10 cellular contexts compared by ENCODE assay signal in genomic region chr1:59332983-59333382, GRCh38. TPM values are rescaled to one million over a fixed set of nuclear protein-coding genes. Genes with fewer than 3 reads are reported as not detected.
A peak's percentile ranks its signal among the peaks of the same experiment; 100 is the strongest.
DNase-seq lines count a peak whose midpoint lies in the region; ATAC-seq and TF ChIP-seq lines count a peak whose summit lies in the region.
"Had no signal": no experiment of that assay in that cellular context is flagged by ENCODE, and none has a peak within 500 bp of the region (broad histone marks: within the 10 kb centered on the region; RNA-seq: fewer than 3 reads in every experiment).

No MANE protein-coding gene starts in this region.

- intact Hi-C loops in Panc1 (cut with micrococcal nuclease; ENCODE audit: unreplicated experiment), result no loop called here

- H3K36me3 ChIP-seq in Panc1 (ENCODE audit: control insufficient read depth, insufficient read depth, low read length) (no peaks in the 10 kb centered on the region), tibial nerve (no peaks in the 10 kb centered on the region)
- H3K36me3 ChIP-seq: cardiac muscle cell had no signal

- no TSS peak for BruUV-seq in Panc1 (replicated peaks; lab: Mats Ljungman, UMichigan)

- H3K27me3 ChIP-seq in Panc1 (ENCODE audit: control insufficient read depth, insufficient read depth, low read length), result no peaks in the 10 kb centered on the region
- no peaks in the 10 kb centered on the region for H3K27me3 ChIP-seq in tibial nerve
- H3K27me3 ChIP-seq: cardiac muscle cell had no signal

- peak; percentile 58 for ATAC-seq in GM21717 (IDR thresholded peaks at IDR 0.05; ENCODE audit: unreplicated experiment)
- ATAC-seq in Panc1, result no peak

- TF ChIP-seq POLR2A in tibial nerve (IDR thresholded peaks at IDR 0.05), result no peak

- no peaks in the 10 kb centered on the region for H3K27me3 Mint-ChIP-seq in glutamatergic neuron (ENCODE audit: unreplicated experiment)

- H3K27ac ChIP-seq in Panc1 (ENCODE audit: low read length), result no peak overlapping the region
- peak overlapping the region; percentile 86 for H3K27ac ChIP-seq in epithelial cell of prostate
- no peak overlapping the region for H3K27ac ChIP-seq in tibial nerve
- H3K27ac ChIP-seq: cardiac muscle cell had no signal

- no peak for TF ChIP-seq CTCF in Panc1 (IDR thresholded peaks at IDR 0.05)
- no peak for TF ChIP-seq CTCF in tibial nerve (IDR thresholded peaks at IDR 0.05)
- TF ChIP-seq CTCF in glutamatergic neuron (IDR thresholded peaks at IDR 0.05; ENCODE audit: partially characterized antibody, unreplicated experiment), result no peak

- peak; percentile 33 to 39 for DNase-seq in AML-193 (lab: John Stamatoyannopoulos, UW)
- DNase-seq in Panc1 (ENCODE audit: low read depth, low spot score), result peak; percentile 15
- DNase-seq in epithelial cell of prostate (ENCODE audit: low read depth, low spot score), result peak; percentile 62
- DNase-seq in tibial nerve (ENCODE audit: low spot score in 2 of 2), result no peak
- DNase-seq in glutamatergic neuron, result no peak
- DNase-seq in occipital lobe (lab: John Stamatoyannopoulos, UW), result no peak
- DNase-seq in hepatic stellate cell (ENCODE audit: low spot score), result no peak
- DNase-seq: NCI-H2029 treated with DMSO at 0.1 percent for 48 hours had no signal

- H3K4me3 Mint-ChIP-seq in glutamatergic neuron (ENCODE audit: unreplicated experiment), result no peak overlapping the region

- H3K9me3 ChIP-seq in Panc1 (ENCODE audit: control insufficient read depth, insufficient read depth, low read depth, low read length), result no peaks in the 10 kb centered on the region
- H3K9me3 ChIP-seq in tibial nerve, result no peaks in the 10 kb centered on the region

- no peaks in the 10 kb centered on the region for H3K36me3 Mint-ChIP-seq in glutamatergic neuron (ENCODE audit: unreplicated experiment)

- in situ Hi-C loops in Panc1 (cut with HindIII; ENCODE audit: low pct_unique_long_range_greater_than_20kb, low sequenced_read_pairs), result no loop called here

- H3K4me3 ChIP-seq in Panc1 (ENCODE audit: low read depth in 2 of 2, low read length in 2 of 2), result no peak overlapping the region
- H3K4me3 ChIP-seq in tibial nerve, result no peak overlapping the region
- H3K4me3 ChIP-seq: cardiac muscle cell had no signal

- CTCF ChIA-PET in Panc1 (lab: Charles Lee), result no interaction called here

- H3K4me1 ChIP-seq in Panc1 (ENCODE audit: control insufficient read depth, insufficient read depth, low read length), result no peaks in the 10 kb centered on the region
- H3K4me1 ChIP-seq in tibial nerve, result peaks cover 0 to 10% (median 0%) of the 10 kb centered on the region in 4 donors

- H3K27ac Mint-ChIP-seq in glutamatergic neuron (ENCODE audit: unreplicated experiment), result no peak overlapping the region

- no peak for TF ChIP-seq EP300 in tibial nerve (IDR thresholded peaks at IDR 0.05)

- H3K4me1 Mint-ChIP-seq in glutamatergic neuron (ENCODE audit: low read depth, unreplicated experiment), result no peaks in the 10 kb centered on the region

- POLR2A ChIA-PET in Panc1 (lab: Charles Lee), result no interaction called here

- H3K9me3 Mint-ChIP-seq in glutamatergic neuron (ENCODE audit: unreplicated experiment), result no peaks in the 10 kb centered on the region

RNA-seq across cellular contexts. Expression of gene FGGY, which starts 36.1 kb away (rescaled TPM):
- total RNA-seq in Panc1 (2021; ENCODE audit: unreplicated experiment), result 15.5 TPM
- 9.0 TPM for polyA plus RNA-seq in Panc1 (2012; ENCODE audit: insufficient read length)
- total RNA-seq in tibial nerve, result 10 to 100 TPM; 27.0 to 40.6 (median 32.9) TPM
- 11.6 TPM for total RNA-seq in glutamatergic neuron (ENCODE audit: unreplicated experiment)
- total RNA-seq in occipital lobe, result 24.2 TPM

Comparison
In these comparisons a context has a peak if more than half of its experiments do, and no peak if none do; other contexts are left out.
1. DNase-seq: peak in AML-193 (2 of 2), Panc1 (single experiment) and epithelial cell of prostate (single experiment); none in tibial nerve (0 of 2), glutamatergic neuron (single experiment), occipital lobe (single experiment) and hepatic stellate cell (single experiment).